8 cellular contexts compared by ENCODE assay signal in the genomic region with DNA sequence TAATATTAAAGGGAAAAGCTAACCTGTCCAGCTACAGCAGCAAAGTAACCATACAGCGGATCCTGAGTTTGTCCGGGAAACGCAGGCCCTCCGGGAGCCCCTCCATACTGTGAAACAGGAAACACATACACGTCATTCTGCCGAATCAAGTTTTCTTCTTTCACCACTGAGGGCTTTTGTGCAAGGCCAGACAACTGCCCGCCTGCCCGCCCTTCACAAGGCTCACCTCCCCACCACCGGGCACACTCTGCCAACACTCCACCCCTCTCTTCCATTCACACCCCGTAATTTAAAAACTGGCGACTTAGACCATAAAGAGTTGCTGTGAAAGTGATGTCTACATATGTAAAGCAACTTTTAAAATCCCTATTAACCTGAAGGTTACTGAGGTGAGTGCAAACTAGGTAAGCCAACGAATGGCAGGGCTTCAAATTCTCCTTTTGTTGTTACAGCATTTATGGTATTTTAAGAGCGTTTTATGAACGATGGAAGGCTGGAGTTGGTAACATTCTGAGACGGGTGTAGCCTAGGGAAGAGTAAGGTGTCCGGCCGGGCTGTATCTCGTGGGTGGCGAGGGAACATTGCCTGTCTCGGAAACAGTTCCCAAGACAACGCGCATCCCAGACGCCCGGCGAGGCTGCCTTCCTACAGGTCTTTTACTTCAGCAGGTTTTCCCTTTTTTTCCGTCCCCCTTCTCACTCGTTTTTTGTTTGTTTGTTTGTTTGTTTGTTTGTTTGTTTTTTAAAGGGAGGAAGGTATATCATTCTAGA. TPM values are rescaled to one million over a fixed set of nuclear protein-coding genes. Genes with fewer than 3 reads are reported as not detected.
DNase-seq lines count a peak whose midpoint lies in the region; ATAC-seq, FAIRE-seq and TF ChIP-seq lines count a peak whose summit lies in the region.

No MANE protein-coding gene starts in this region.

- peak overlapping the region; percentile 58 for H3K27ac Mint-ChIP-seq in astrocyte (ENCODE audit: unreplicated experiment)

- ATAC-seq in GM21528 (IDR thresholded peaks at IDR 0.05; ENCODE audit: low FRiP score, unreplicated experiment) (peak; percentile 39), right cardiac atrium (peak; percentile 46 to 61)

- H3K27ac ChIP-seq in HUES48 (ENCODE audit: low read depth, low read length) (peak overlapping the region; percentile 67), astrocyte (ENCODE audit: low read depth, low read length) (peak overlapping the region; percentile 95), right cardiac atrium (ENCODE audit: low read length) (no peak overlapping the region)

- DNase-seq in ELR (ENCODE audit: low read depth) (peak; percentile 72), SK-MEL-5 (ENCODE audit: low read depth, low spot score) (peak; percentile 84), astrocyte (ENCODE audit: low read depth) (peak; percentile 50), right cardiac atrium (peak; percentile 42 to 76 (median 70)), putamen (ENCODE audit: low spot score) (peak; percentile 40), 8988T (no peak)

- H3K27me3 ChIP-seq in HUES48 (ENCODE audit: control insufficient read depth, insufficient read depth, low read length) = no peaks in the 10 kb centered on the region
- no peaks in the 10 kb centered on the region for H3K27me3 ChIP-seq in astrocyte (ENCODE audit: insufficient read depth, low read length)
- no peaks in the 10 kb centered on the region for H3K27me3 ChIP-seq in right cardiac atrium (ENCODE audit: control insufficient read depth, insufficient read depth)

- H3K4me1 Mint-ChIP-seq in astrocyte (ENCODE audit: low read depth, unreplicated experiment) = peaks cover 10% of the 10 kb centered on the region

- peak overlapping the region; percentile 96 for H3K4me2 ChIP-seq in astrocyte (ENCODE audit: low read length)

- peaks cover 44% of the 10 kb centered on the region for H3K4me1 ChIP-seq in HUES48 (ENCODE audit: control insufficient read depth, insufficient read depth, low read length)
- peaks cover 6% of the 10 kb centered on the region for H3K4me1 ChIP-seq in astrocyte (ENCODE audit: insufficient read depth, low read length)
- peaks cover 2% of the 10 kb centered on the region for H3K4me1 ChIP-seq in right cardiac atrium (ENCODE audit: control insufficient read depth, insufficient read depth, low read length)

- peaks cover 42% of the 10 kb centered on the region for H4K20me1 ChIP-seq in astrocyte (ENCODE audit: insufficient read depth, low read length)

- H3K36me3 ChIP-seq in HUES48 (ENCODE audit: control insufficient read depth, insufficient read depth, low read length) (peaks cover 29% of the 10 kb centered on the region), astrocyte (ENCODE audit: insufficient read depth, low read length) (peaks cover 6% of the 10 kb centered on the region)

- no peaks in the 10 kb centered on the region for H3K36me3 Mint-ChIP-seq in astrocyte (ENCODE audit: low read depth, unreplicated experiment)

- no peaks in the 10 kb centered on the region for H3K27me3 Mint-ChIP-seq in astrocyte (ENCODE audit: low read depth, unreplicated experiment)

- FAIRE-seq in astrocyte (lab: Jason Lieb, UNC) = no peak

- no peak for TF ChIP-seq CTCF in astrocyte (IDR thresholded peaks at IDR 0.05; ENCODE audit: insufficient read depth, low read depth, low read length)

- H3K9ac ChIP-seq in HUES48 (ENCODE audit: low read depth, low read length) = peak overlapping the region; percentile 55
- H3K9ac ChIP-seq in astrocyte (ENCODE audit: low read length) = peak overlapping the region; percentile 92

- H3K9me3 ChIP-seq in HUES48 (ENCODE audit: control insufficient read depth, insufficient read depth, low read length) = no peaks in the 10 kb centered on the region
- H3K9me3 ChIP-seq in astrocyte (ENCODE audit: insufficient read depth, low read depth, low read length) = no peaks in the 10 kb centered on the region
- no peaks in the 10 kb centered on the region for H3K9me3 ChIP-seq in right cardiac atrium (ENCODE audit: control insufficient read depth, low read length)

- intact Hi-C loops in right cardiac atrium (cut with DNase I) = no loop called here

- WGBS in right cardiac atrium = 1% methylated on average over 27 of the region's 27 CpGs

- in situ Hi-C loops in SK-MEL-5 (cut with HindIII; ENCODE audit: low pct_unique_long_range_greater_than_20kb, low sequenced_read_pairs) = no loop called here

- peak overlapping the region; percentile 79 for H3K4me3 ChIP-seq in HUES48 (ENCODE audit: low read depth, low read length)
- H3K4me3 ChIP-seq in astrocyte (ENCODE audit: insufficient read depth, low read depth, low read length) = peak overlapping the region; percentile 78
- H3K4me3 ChIP-seq in right cardiac atrium (ENCODE audit: low read length) = peak overlapping the region; percentile 97

- H3K4me3 Mint-ChIP-seq in astrocyte (ENCODE audit: unreplicated experiment) = peak overlapping the region; percentile 90

- peaks cover 2% of the 10 kb centered on the region for H3K9me3 Mint-ChIP-seq in astrocyte (ENCODE audit: unreplicated experiment)

- H3K79me2 ChIP-seq in astrocyte (ENCODE audit: insufficient read depth, low read length) = peaks cover 54% of the 10 kb centered on the region

- peak overlapping the region; percentile 38 for H2AFZ ChIP-seq in astrocyte (ENCODE audit: low read depth, low read length)

RNA-seq across cellular contexts. Expression of gene SRI, which starts 0.8 kb away (rescaled TPM):
- 168 and 195 TPM in 2 replicates for total RNA-seq in SK-MEL-5 (2014; rRNA removed; shearing (Covaris generic))
- polyA plus RNA-seq in SK-MEL-5 (2015; cell fraction: cytosol; rRNA removed) = 68.0 and 99.2 TPM in 2 replicates
- polyA plus RNA-seq in SK-MEL-5 (2015; cell fraction: nucleus; rRNA removed) = 76.0 and 104 TPM in 2 replicates
- total RNA-seq in astrocyte (132 and 139 TPM in 2 replicates), right cardiac atrium (100 to 1,000 TPM in 1 of 4 donors, 10 to 100 TPM in 3; 76.0 to 103 (median 90.3) TPM)
- 62.1 TPM for polyA plus RNA-seq in right cardiac atrium
